Comparison of ENCODE assay signal across 1 cellular context in the genomic region with DNA sequence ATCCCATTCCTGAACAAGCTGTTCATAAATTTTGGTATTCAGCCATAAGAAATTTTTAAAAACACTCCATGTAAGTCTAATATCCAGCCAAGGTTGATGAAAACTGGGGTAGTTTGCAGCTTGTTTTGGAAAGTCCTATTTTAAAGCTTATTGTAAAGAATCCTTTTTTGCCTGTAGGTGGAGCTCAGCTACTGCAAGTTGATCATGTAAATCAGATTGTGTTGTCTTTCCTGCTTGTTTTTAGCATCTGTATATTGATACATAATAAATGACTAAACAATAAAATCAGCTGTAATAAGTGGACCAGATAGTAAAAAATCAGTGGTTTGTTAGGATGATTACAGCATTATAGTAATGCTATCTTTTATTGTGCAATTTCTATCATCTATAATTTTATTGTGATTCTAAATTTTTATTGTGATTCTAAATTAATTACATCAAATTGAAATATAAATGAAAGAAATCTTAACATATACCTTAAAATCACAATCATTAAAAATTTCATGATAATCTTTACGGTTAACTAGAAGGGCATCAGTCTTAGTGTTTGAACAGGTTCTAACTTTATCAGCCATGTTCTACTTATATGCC.
TF ChIP-seq lines count a peak whose summit lies in the region.

No MANE protein-coding gene starts in this region.

TF ChIP-seq in A549, 52 proteins besides CTCF, POLR2A, EP300 and RAD21:
- TF ChIP-seq SMC3 (IDR thresholded peaks at IDR 0.05), result peak; percentile 71
- TF ChIP-seq, protein P1, sequence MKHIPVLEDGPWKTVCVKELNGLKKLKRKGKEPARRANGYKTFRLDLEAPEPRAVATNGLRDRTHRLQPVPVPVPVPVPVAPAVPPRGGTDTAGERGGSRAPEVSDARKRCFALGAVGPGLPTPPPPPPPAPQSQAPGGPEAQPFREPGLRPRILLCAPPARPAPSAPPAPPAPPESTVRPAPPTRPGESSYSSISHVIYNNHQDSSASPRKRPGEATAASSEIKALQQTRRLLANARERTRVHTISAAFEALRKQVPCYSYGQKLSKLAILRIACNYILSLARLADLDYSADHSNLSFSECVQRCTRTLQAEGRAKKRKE (CRISPR knock-in tag; IDR thresholded peaks at IDR 0.05; ENCODE audit: low read depth), result no peak
TF ChIP-seq in A549: peak in this region for 1.
